In genomic region chr4:56683455-56683854, GRCh38 we compare ENCODE assay signal across 22 cellular contexts.
"Had no signal": no experiment of that assay in that cellular context is flagged by ENCODE, and none has a peak within 500 bp of the region (broad histone marks: within the 10 kb centered on the region; RNA-seq: fewer than 3 reads in every experiment).

No MANE protein-coding gene starts in this region.

- H3K4me3 Mint-ChIP-seq: immature natural killer cell; naive thymus-derived CD8-positive, alpha-beta T cell; nephron; neural crest cell; stimulated activated naive B cell treated with anti-CD40 and anti-IgM and Interleukin-4, amounts not matched to agents 10 μg/mL and 1 μg/mL and 100 μg/mL, for 72 hours; stimulated activated naive CD8-positive, alpha-beta T cell treated with anti-CD3 and anti-CD28 coated beads, Interleukin-15, Interleukin-2, amounts not matched to agents 100 ng/mL and 50 ng/mL, for 24 hours had no signal

- H3K27ac Mint-ChIP-seq: immature natural killer cell; naive thymus-derived CD8-positive, alpha-beta T cell; nephron; stimulated activated naive B cell treated with anti-CD40 and anti-IgM and Interleukin-4, amounts not matched to agents 10 μg/mL and 1 μg/mL and 100 μg/mL, for 72 hours; stimulated activated naive CD8-positive, alpha-beta T cell treated with anti-CD3 and anti-CD28 coated beads, Interleukin-15, Interleukin-2, amounts not matched to agents 100 ng/mL and 50 ng/mL, for 24 hours had no signal

- H3K36me3 Mint-ChIP-seq: naive thymus-derived CD8-positive, alpha-beta T cell; stimulated activated naive B cell treated with anti-CD40 and anti-IgM and Interleukin-4, amounts not matched to agents 10 μg/mL and 1 μg/mL and 100 μg/mL, for 72 hours had no signal

- DNase-seq: hypothalamus; immature natural killer cell; kidney; left colon; left lung; lower lobe of right lung; mammary epithelial cell; mesenchymal stem cell; naive thymus-derived CD8-positive, alpha-beta T cell; nucleus accumbens; pancreas; posterior cingulate gyrus; retina; right cardiac atrium; stimulated activated CD4-positive, alpha-beta T cell treated with anti-CD3 and anti-CD28 coated beads, Interleukin-4, amount 100 ng/mL, for 4 hours; stimulated activated CD8-positive, alpha-beta memory T cell treated with anti-CD3 and anti-CD28 coated beads, Interleukin-4, amount 100 ng/mL, for 48 hours; stimulated activated naive B cell treated with anti-CD40 and anti-IgM and Interleukin-4, amounts not matched to agents 10 μg/mL and 1 μg/mL and 100 μg/mL, for 72 hours; substantia nigra; upper lobe of left lung had no signal

- H3K9me3 Mint-ChIP-seq: naive thymus-derived CD8-positive, alpha-beta T cell; nephron; neural crest cell; stimulated activated naive B cell treated with anti-CD40 and anti-IgM and Interleukin-4, amounts not matched to agents 10 μg/mL and 1 μg/mL and 100 μg/mL, for 72 hours; stimulated activated naive CD8-positive, alpha-beta T cell treated with anti-CD3 and anti-CD28 coated beads, Interleukin-15, Interleukin-2, amounts not matched to agents 100 ng/mL and 50 ng/mL, for 24 hours had no signal
